In genomic region chr5:62167651-62168050, GRCh38 we compare ENCODE assay signal across 1 cellular context.
TF ChIP-seq lines count a peak whose summit lies in the region.

No MANE protein-coding gene starts in this region.

TF ChIP-seq in GM23338, 12 proteins besides CTCF, POLR2A, EP300 and RAD21 (continued from another document):
- TF ChIP-seq, protein P1, sequence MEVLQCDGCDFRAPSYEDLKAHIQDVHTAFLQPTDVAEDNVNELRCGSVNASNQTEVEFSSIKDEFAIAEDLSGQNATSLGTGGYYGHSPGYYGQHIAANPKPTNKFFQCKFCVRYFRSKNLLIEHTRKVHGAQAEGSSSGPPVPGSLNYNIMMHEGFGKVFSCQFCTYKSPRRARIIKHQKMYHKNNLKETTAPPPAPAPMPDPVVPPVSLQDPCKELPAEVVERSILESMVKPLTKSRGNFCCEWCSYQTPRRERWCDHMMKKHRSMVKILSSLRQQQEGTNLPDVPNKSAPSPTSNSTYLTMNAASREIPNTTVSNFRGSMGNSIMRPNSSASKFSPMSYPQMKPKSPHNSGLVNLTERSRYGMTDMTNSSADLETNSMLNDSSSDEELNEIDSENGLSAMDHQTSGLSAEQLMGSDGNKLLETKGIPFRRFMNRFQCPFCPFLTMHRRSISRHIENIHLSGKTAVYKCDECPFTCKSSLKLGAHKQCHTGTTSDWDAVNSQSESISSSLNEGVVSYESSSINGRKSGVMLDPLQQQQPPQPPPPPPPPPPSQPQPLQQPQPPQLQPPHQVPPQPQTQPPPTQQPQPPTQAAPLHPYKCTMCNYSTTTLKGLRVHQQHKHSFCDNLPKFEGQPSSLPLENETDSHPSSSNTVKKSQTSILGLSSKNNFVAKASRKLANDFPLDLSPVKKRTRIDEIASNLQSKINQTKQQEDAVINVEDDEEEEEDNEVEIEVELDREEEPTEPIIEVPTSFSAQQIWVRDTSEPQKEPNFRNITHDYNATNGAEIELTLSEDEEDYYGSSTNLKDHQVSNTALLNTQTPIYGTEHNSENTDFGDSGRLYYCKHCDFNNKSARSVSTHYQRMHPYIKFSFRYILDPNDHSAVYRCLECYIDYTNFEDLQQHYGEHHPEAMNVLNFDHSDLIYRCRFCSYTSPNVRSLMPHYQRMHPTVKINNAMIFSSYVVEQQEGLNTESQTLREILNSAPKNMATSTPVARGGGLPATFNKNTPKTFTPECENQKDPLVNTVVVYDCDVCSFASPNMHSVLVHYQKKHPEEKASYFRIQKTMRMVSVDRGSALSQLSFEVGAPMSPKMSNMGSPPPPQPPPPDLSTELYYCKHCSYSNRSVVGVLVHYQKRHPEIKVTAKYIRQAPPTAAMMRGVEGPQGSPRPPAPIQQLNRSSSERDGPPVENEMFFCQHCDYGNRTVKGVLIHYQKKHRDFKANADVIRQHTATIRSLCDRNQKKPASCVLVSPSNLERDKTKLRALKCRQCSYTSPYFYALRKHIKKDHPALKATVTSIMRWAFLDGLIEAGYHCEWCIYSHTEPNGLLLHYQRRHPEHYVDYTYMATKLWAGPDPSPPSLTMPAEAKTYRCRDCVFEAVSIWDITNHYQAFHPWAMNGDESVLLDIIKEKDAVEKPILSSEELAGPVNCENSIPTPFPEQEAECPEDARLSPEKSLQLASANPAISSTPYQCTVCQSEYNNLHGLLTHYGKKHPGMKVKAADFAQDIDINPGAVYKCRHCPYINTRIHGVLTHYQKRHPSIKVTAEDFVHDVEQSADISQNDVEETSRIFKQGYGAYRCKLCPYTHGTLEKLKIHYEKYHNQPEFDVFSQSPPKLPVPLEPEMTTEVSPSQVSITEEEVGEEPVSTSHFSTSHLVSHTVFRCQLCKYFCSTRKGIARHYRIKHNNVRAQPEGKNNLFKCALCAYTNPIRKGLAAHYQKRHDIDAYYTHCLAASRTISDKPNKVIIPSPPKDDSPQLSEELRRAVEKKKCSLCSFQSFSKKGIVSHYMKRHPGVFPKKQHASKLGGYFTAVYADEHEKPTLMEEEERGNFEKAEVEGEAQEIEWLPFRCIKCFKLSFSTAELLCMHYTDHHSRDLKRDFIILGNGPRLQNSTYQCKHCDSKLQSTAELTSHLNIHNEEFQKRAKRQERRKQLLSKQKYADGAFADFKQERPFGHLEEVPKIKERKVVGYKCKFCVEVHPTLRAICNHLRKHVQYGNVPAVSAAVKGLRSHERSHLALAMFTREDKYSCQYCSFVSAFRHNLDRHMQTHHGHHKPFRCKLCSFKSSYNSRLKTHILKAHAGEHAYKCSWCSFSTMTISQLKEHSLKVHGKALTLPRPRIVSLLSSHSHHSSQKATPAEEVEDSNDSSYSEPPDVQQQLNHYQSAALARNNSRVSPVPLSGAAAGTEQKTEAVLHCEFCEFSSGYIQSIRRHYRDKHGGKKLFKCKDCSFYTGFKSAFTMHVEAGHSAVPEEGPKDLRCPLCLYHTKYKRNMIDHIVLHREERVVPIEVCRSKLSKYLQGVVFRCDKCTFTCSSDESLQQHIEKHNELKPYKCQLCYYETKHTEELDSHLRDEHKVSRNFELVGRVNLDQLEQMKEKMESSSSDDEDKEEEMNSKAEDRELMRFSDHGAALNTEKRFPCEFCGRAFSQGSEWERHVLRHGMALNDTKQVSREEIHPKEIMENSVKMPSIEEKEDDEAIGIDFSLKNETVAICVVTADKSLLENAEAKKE (CRISPR knock-in tag; IDR thresholded peaks at IDR 0.05), result no peak
- TF ChIP-seq ZNF114 (CRISPR knock-in tag; IDR thresholded peaks at IDR 0.05) (no peak), EZH2 (IDR thresholded peaks at IDR 0.05; ENCODE audit: low read depth, unreplicated experiment) (no peak), POLR2AphosphoS5 (IDR thresholded peaks at IDR 0.05; ENCODE audit: low read depth) (no peak), STAT1 (IDR thresholded peaks at IDR 0.05; ENCODE audit: unreplicated experiment) (no peak)
